1 cellular context compared by ENCODE assay signal in the genomic region with DNA sequence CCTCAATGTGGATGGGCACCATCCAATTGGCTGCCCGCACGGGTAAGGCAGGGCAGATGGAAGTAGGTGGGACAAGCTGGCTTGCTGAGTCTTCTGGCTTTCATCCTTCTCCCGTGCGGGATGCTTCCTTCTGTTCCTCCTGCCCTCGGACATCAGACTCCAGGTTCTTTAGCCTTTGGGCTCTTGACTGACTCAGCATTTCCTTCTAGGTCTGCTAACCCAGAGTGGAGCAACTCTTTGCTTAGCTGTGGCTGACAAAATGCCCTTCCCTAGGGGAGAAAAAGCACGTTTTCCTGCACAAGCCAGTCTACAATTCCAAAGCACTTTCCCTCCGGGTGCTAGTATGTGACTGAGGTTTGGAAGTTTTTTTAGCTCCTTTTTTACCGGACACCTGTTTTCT. TPM values are rescaled to one million over a fixed set of nuclear protein-coding genes. Genes with fewer than 3 reads are reported as not detected.
"Had no signal": no experiment of that assay in that cellular context is flagged by ENCODE, and none has a peak within 500 bp of the region (broad histone marks: within the 10 kb centered on the region; RNA-seq: fewer than 3 reads in every experiment).

No MANE protein-coding gene starts in this region.

RNA-seq across cellular contexts. Expression of a gene that starts 9.7 kb away (rescaled TPM):
- total RNA-seq: PC-9 had no signal

RNA-seq across cellular contexts. Expression of a gene that starts 28.0 kb away (rescaled TPM):
- total RNA-seq: PC-9 had no signal
